In the genomic region with DNA sequence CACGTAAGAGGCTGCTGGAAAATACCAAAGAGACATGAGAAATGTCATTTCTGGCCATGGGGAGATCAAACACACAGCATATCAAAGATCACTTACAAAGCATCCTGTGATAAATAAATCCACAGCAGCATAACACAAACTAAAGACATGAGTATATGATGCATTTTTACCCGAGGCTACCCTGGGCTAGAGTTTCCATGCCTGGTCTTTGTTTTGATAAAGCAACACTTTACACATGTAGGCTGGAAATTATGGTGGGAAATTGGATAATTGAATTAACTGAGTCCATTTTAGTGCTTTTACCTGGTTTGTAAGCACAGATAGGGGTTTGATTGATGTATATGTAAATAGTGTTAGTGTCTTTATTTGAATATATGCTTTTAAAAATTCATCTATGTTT, we compare ENCODE assay signal across 25 cellular contexts.
DNase-seq lines count a peak whose midpoint lies in the region; TF ChIP-seq lines count a peak whose summit lies in the region.
"Had no signal": no experiment of that assay in that cellular context is flagged by ENCODE, and none has a peak within 500 bp of the region (broad histone marks: within the 10 kb centered on the region; RNA-seq: fewer than 3 reads in every experiment).

No MANE protein-coding gene starts in this region.

- H2BK20ac ChIP-seq in H9 (ENCODE audit: low read depth, low read length, poor library complexity, severe bottlenecking) = no peak overlapping the region

- peaks cover 81% of the 10 kb centered on the region for H3K36me3 ChIP-seq in osteoblast (ENCODE audit: insufficient read depth, low read length)
- peaks cover 0 to 19% (median 7%) of the 10 kb centered on the region in 4 donors for H3K36me3 ChIP-seq in transverse colon
- H3K36me3 ChIP-seq: neutrophil had no signal

- no peak overlapping the region for H4K5ac ChIP-seq in H9 (ENCODE audit: insufficient read length, low read depth, low read length)

- H4K20me1 ChIP-seq in osteoblast (ENCODE audit: insufficient read depth, low read length) = peaks cover 10% of the 10 kb centered on the region
- peaks cover 3% of the 10 kb centered on the region for H4K20me1 ChIP-seq in H9 (ENCODE audit: control insufficient read depth, insufficient read depth, insufficient read length)

- TF ChIP-seq CTCF in osteoblast (IDR thresholded peaks at IDR 0.05; ENCODE audit: extremely low read depth, low read depth, low read length) (no peak), transverse colon (IDR thresholded peaks at IDR 0.05) (no peak), H9 (conservative IDR thresholded peaks at IDR 0.05) (no peak)

- TF ChIP-seq POLR2A in transverse colon (IDR thresholded peaks at IDR 0.05) = no peak

- H3K27ac ChIP-seq in epithelial cell of prostate = peak overlapping the region; percentile 97
- H3K27ac ChIP-seq in osteoblast (ENCODE audit: low read depth, low read length) = peak overlapping the region; percentile 95
- peak overlapping the region; percentile 42 to 97 (median 51) for H3K27ac ChIP-seq in transverse colon
- no peak overlapping the region for H3K27ac ChIP-seq in H9 (ENCODE audit: insufficient read length, low read depth, low read length)
- H3K27ac ChIP-seq: left lung, neutrophil had no signal

- H3K4me3 Mint-ChIP-seq in H9 = no peak overlapping the region
- H3K4me3 Mint-ChIP-seq: activated naive CD4-positive, alpha-beta T cell treated with anti-CD3 and anti-CD28 coated beads for 36 hours; B cell; stimulated activated naive B cell treated with anti-CD40 and anti-IgM and Interleukin-4, amounts not matched to agents 10 μg/mL and 1 μg/mL and 100 μg/mL, for 72 hours; WTC11 had no signal

- no peaks in the 10 kb centered on the region for H3K9me3 Mint-ChIP-seq in H9
- H3K9me3 Mint-ChIP-seq: activated naive CD4-positive, alpha-beta T cell treated with anti-CD3 and anti-CD28 coated beads for 36 hours; stimulated activated naive B cell treated with anti-CD40 and anti-IgM and Interleukin-4, amounts not matched to agents 10 μg/mL and 1 μg/mL and 100 μg/mL, for 72 hours; WTC11 had no signal

- H3K4ac ChIP-seq in H9 (ENCODE audit: low read depth, low read length) = no peak overlapping the region

- H3K18ac ChIP-seq in H9 (ENCODE audit: insufficient read length, low read depth, low read length) = no peak overlapping the region

- no peaks in the 10 kb centered on the region for H3K23me2 ChIP-seq in H9 (ENCODE audit: insufficient read length, low read depth, low read length, poor library complexity, severe bottlenecking)

- 0 out of 7 replicates have a peak, but pooled peaks cover 0 to 4% (median 0%) of the 10 kb centered on the region in 3 experiments for H3K36me3 Mint-ChIP-seq in H9 (ENCODE audit: insufficient read depth in 1 of 3, low read depth in 3 of 3)

- H3K14ac ChIP-seq in H9 (ENCODE audit: insufficient read depth, low read length) = no peak overlapping the region

- H3K27me3 ChIP-seq in osteoblast (ENCODE audit: insufficient read depth, low read length) (no peaks in the 10 kb centered on the region), transverse colon (no peaks in the 10 kb centered on the region), H9 (ENCODE audit: insufficient read depth, low read length) (no peaks in the 10 kb centered on the region)
- H3K27me3 ChIP-seq: left lung, neutrophil, thyroid gland had no signal

- no peak overlapping the region for H3K4me2 ChIP-seq in osteoblast (ENCODE audit: insufficient read depth, low read length)
- H3K4me2 ChIP-seq in H9 (ENCODE audit: insufficient read depth, insufficient read length, low read length) = no peak overlapping the region

- H4K91ac ChIP-seq in H9 (ENCODE audit: insufficient read length, low read depth, low read length) = no peak overlapping the region

- in situ Hi-C loops in transverse colon (cut with MboI; ENCODE audit: low pct_ligation_motif_present in 1 of 4, low pct_unique_long_range_greater_than_20kb in 1 of 4, low sequenced_read_pairs in 3 of 4) = no loop called here

- H2AFZ ChIP-seq in osteoblast (ENCODE audit: low read length) (no peak overlapping the region), H9 (ENCODE audit: low read length) (no peak overlapping the region)

- H2BK15ac ChIP-seq in H9 (ENCODE audit: low read depth, low read length) = no peak overlapping the region

- no peaks in the 10 kb centered on the region for H3K9me3 ChIP-seq in osteoblast (ENCODE audit: low read depth, low read length)
- no peaks in the 10 kb centered on the region for H3K9me3 ChIP-seq in transverse colon
- H3K9me3 ChIP-seq in H9 (ENCODE audit: control insufficient read depth, low read depth, low read length) = no peaks in the 10 kb centered on the region
- H3K9me3 ChIP-seq: left lung, neutrophil, thyroid gland had no signal

- H3K79me2 ChIP-seq in osteoblast (ENCODE audit: insufficient read depth, low read length) (peaks cover 88% of the 10 kb centered on the region), H9 (ENCODE audit: insufficient read depth, low read length) (no peaks in the 10 kb centered on the region)

- H3K4me3 ChIP-seq in osteoblast (ENCODE audit: insufficient read depth, low read length) (no peak overlapping the region), transverse colon (no peak overlapping the region)
- H3K4me3 ChIP-seq: left lung, thyroid gland had no signal

- H3K4me1 Mint-ChIP-seq in H9 = peaks cover 6% of the 10 kb centered on the region in 2 experiments; a peak in 3 of 4 replicates
- H3K4me1 Mint-ChIP-seq: B cell; stimulated activated naive B cell treated with anti-CD40 and anti-IgM and Interleukin-4, amounts not matched to agents 10 μg/mL and 1 μg/mL and 100 μg/mL, for 72 hours; WTC11 had no signal

- H3K4me1 ChIP-seq in osteoblast (ENCODE audit: insufficient read depth, low read length) (peaks cover 65% of the 10 kb centered on the region), transverse colon (peaks cover 4 to 65% (median 24%) of the 10 kb centered on the region in 4 donors), H9 (ENCODE audit: insufficient read depth, low read length) (no peaks in the 10 kb centered on the region)

- H3K27me3 Mint-ChIP-seq in H9 (ENCODE audit: low read depth) = no peaks in the 10 kb centered on the region
- H3K27me3 Mint-ChIP-seq: B cell; stimulated activated naive B cell treated with anti-CD40 and anti-IgM and Interleukin-4, amounts not matched to agents 10 μg/mL and 1 μg/mL and 100 μg/mL, for 72 hours had no signal

- H2AK5ac ChIP-seq in H9 (ENCODE audit: insufficient read length, low read length) = no peak overlapping the region

- no peak overlapping the region for H4K8ac ChIP-seq in H9 (replicated peaks; ENCODE audit: insufficient read length, low read depth, low read length)

- no peak overlapping the region for H3K27ac Mint-ChIP-seq in H9
- H3K27ac Mint-ChIP-seq: activated naive CD4-positive, alpha-beta T cell treated with anti-CD3 and anti-CD28 coated beads for 36 hours; B cell; stimulated activated naive B cell treated with anti-CD40 and anti-IgM and Interleukin-4, amounts not matched to agents 10 μg/mL and 1 μg/mL and 100 μg/mL, for 72 hours; WTC11 had no signal

- no peak overlapping the region for H3K23ac ChIP-seq in H9 (ENCODE audit: insufficient read length, low read depth, low read length)

- H3K79me1 ChIP-seq in H9 (ENCODE audit: insufficient read depth, low read depth, low read length, poor library complexity, severe bottlenecking) = no peaks in the 10 kb centered on the region

- H3K56ac ChIP-seq in H9 (ENCODE audit: insufficient read length, low read depth, low read length) = no peak overlapping the region

- no peak for TF ChIP-seq EP300 in transverse colon (IDR thresholded peaks at IDR 0.05; ENCODE audit: low read depth)

- 36 to 55% methylated on average over 2 of the region's 2 CpGs for WGBS in transverse colon (ENCODE audit: low coverage in 1 of 2), 2 donors
- no CpG with 5 or more reads among the region's 2 CpGs for WGBS in H9 (ENCODE audit: extremely low coverage, insufficient read length, low lambda C conversion rate)

- H2BK5ac ChIP-seq in H9 (ENCODE audit: insufficient read length, low read length) = no peak overlapping the region

- H2BK120ac ChIP-seq in H9 (ENCODE audit: low read depth, low read length, poor library complexity, severe bottlenecking) = no peak overlapping the region

- DNase-seq in SK-N-DZ (ENCODE audit: low spot score) (peak; percentile 52), epithelial cell of prostate (ENCODE audit: low read depth, low spot score) (no peak), osteoblast (ENCODE audit: insufficient read length, low spot score, missing footprints) (no peak), transverse colon (no peak), NCI-H2171 (lab: John Stamatoyannopoulos, UW) (no peak), DMS114 treated with DMSO at 0.1 percent for 48 hours (lab: John Stamatoyannopoulos, UW; ENCODE audit: unreplicated experiment) (no peak), H9 (no peak)
- DNase-seq: activated CD4-positive, alpha-beta T cell treated with anti-CD3 and anti-CD28 coated beads, Interleukin-2, amount 50 U/mL, for 48 hours; activated naive CD4-positive, alpha-beta T cell treated with anti-CD3 and anti-CD28 coated beads for 36 hours; activated T-cell treated with anti-CD3 and anti-CD28 coated beads for 4 hours; amygdala; COR-L47; DND-41; H7; KG1; left lung; NCI-H187; NCI-H774; right cardiac atrium; stimulated activated CD4-positive, alpha-beta T cell treated with anti-CD3 and anti-CD28 coated beads, Interleukin-2, amount 100 ng/mL, for 24 hours; stimulated activated naive B cell treated with anti-CD40 and anti-IgM and Interleukin-4, amounts not matched to agents 10 μg/mL and 1 μg/mL and 100 μg/mL, for 72 hours had no signal

- H3K9ac ChIP-seq in H9 (ENCODE audit: extremely low read depth, insufficient read length, low read length) = no peak overlapping the region

- no peak overlapping the region for H3T11ph ChIP-seq in H9 (ENCODE audit: low read length)

- intact Hi-C loops in transverse colon (cut with DNase I; ENCODE audit: low total_unique reads) = no loop called here

- H2BK12ac ChIP-seq in H9 (ENCODE audit: insufficient read length, low read depth, low read length) = no peak overlapping the region
